ENCODE assay signal across 13 cellular contexts in the genomic region with DNA sequence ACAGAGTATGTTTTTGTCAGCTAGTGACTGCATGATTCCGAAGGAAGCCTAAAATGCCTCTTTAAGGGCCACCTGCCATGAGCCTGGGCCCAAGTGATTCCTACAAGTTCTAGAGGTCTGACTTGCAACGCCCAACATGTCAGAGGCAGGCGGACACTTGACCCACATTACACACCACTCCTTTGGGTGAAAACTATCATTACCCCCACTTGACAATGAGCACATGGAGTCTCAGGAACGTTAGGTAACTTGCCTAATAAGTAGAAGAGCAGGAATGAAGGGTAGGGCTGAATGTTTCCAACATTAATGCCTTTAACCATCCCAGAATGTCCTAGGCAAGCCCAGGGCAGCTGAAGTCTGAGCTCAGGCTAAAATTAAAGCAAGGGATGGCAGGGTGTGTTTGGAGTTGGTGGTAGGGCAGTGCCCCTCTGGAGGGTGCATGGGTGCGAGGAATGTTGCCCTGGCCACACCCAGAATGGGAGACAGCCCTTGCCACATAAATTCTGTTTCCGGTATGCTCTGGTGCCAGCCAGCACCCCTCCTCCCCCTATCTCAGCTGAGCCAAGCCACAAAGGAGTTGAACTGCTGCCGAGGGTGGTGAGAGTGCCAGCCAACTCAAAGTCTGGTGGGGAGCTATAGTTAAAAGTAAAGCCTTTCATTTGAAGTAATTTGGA. TPM values are rescaled to one million over a fixed set of nuclear protein-coding genes. Genes with fewer than 3 reads are reported as not detected.
A peak's percentile ranks its signal among the peaks of the same experiment; 100 is the strongest.
DNase-seq lines count a peak whose midpoint lies in the region; ATAC-seq, FAIRE-seq and TF ChIP-seq lines count a peak whose summit lies in the region.
"Had no signal": no experiment of that assay in that cellular context is flagged by ENCODE, and none has a peak within 500 bp of the region (broad histone marks: within the 10 kb centered on the region; RNA-seq: fewer than 3 reads in every experiment).

No MANE protein-coding gene starts in this region.

- H3K27ac ChIP-seq in keratinocyte (ENCODE audit: control insufficient read depth, insufficient read depth, low read length) (no peak overlapping the region), upper lobe of right lung (peak overlapping the region; percentile 86), uterus (no peak overlapping the region)

- peak overlapping the region; percentile 53 for H2AFZ ChIP-seq in keratinocyte (ENCODE audit: control insufficient read depth, low read length)

- no peak overlapping the region for H3K27ac Mint-ChIP-seq in activated naive CD4-positive, alpha-beta T cell treated with anti-CD3 and anti-CD28 coated beads for 36 hours
- no peak overlapping the region for H3K27ac Mint-ChIP-seq in activated naive CD4-positive, alpha-beta T cell treated with anti-CD3 and anti-CD28 coated beads, Interleukin-2, amount 10 ng/mL, durations not matched to agents 7 days and 5 days
- peak overlapping the region; percentile 20 for H3K27ac Mint-ChIP-seq in T-helper 2 cell treated with Interferon-gamma antibody and Interleukin-4, amounts not matched to agents 5 μg/mL and 100 μg/mL, for 36 hours

- peak overlapping the region; percentile 55 for H3K4me2 ChIP-seq in keratinocyte (ENCODE audit: control insufficient read depth, extremely low read depth, insufficient read depth, low read depth, low read length)
- H3K4me2 ChIP-seq: smooth muscle cell had no signal

- no peak overlapping the region for H3K9ac ChIP-seq in keratinocyte (ENCODE audit: control insufficient read depth, extremely low read depth, insufficient read depth, low read length)

- H3K9me1 ChIP-seq in keratinocyte (ENCODE audit: control insufficient read depth, extremely low read depth, insufficient read depth, low read length) = no peaks in the 10 kb centered on the region

- no peak for TF ChIP-seq CTCF in keratinocyte (optimal IDR thresholded peaks at IDR 0.05 in 1 of 3, IDR thresholded peaks at IDR 0.05 in 1 of 3, conservative IDR thresholded peaks at IDR 0.05 in 1 of 3; ENCODE audit: extremely low read depth in 1 of 3, insufficient read depth in 2 of 3, low read length in 3 of 3)
- no peak for TF ChIP-seq CTCF in upper lobe of right lung (IDR thresholded peaks at IDR 0.05)
- no peak for TF ChIP-seq CTCF in uterus (IDR thresholded peaks at IDR 0.05)

- H3K36me3 ChIP-seq in keratinocyte (ENCODE audit: control insufficient read depth in 2 of 2, extremely low read depth in 1 of 2, insufficient read depth in 2 of 2, low read length in 2 of 2) (no peaks in the 10 kb centered on the region), upper lobe of right lung (no peaks in the 10 kb centered on the region), uterus (no peaks in the 10 kb centered on the region)

- H3K4me3 ChIP-seq in keratinocyte (ENCODE audit: control insufficient read depth in 2 of 3, extremely low read depth in 1 of 3, insufficient read depth in 2 of 3, low read depth in 1 of 3, low read length in 3 of 3) (no peak overlapping the region), upper lobe of right lung (no peak overlapping the region), uterus (no peak overlapping the region)
- H3K4me3 ChIP-seq: smooth muscle cell had no signal

- no peaks in the 10 kb centered on the region for H3K9me3 ChIP-seq in keratinocyte (ENCODE audit: control insufficient read depth, low read depth, low read length)
- H3K9me3 ChIP-seq in upper lobe of right lung = no peaks in the 10 kb centered on the region
- no peaks in the 10 kb centered on the region for H3K9me3 ChIP-seq in uterus

- no peak for TF ChIP-seq POLR2A in uterus (IDR thresholded peaks at IDR 0.05)

- intact Hi-C loops in activated naive CD4-positive, alpha-beta T cell treated with anti-CD3 and anti-CD28 coated beads for 36 hours (cut with micrococcal nuclease) = loop anchor here (10.0 kb wide), 1 partner anchor 666 kb away; no protein-coding TSS in a partner anchor
- intact Hi-C loops in upper lobe of right lung (cut with DNase I) = no loop called here
- intact Hi-C loops in uterus (cut with DNase I; ENCODE audit: low total_unique reads) = no loop called here

- peaks cover 43% of the 10 kb centered on the region for H3K4me1 Mint-ChIP-seq in activated naive CD4-positive, alpha-beta T cell treated with anti-CD3 and anti-CD28 coated beads for 36 hours (ENCODE audit: low read depth)
- H3K4me1 Mint-ChIP-seq in activated naive CD4-positive, alpha-beta T cell treated with anti-CD3 and anti-CD28 coated beads, Interleukin-2, amount 10 ng/mL, durations not matched to agents 7 days and 5 days = peaks cover 48% of the 10 kb centered on the region
- peaks cover 46% of the 10 kb centered on the region for H3K4me1 Mint-ChIP-seq in T-helper 2 cell treated with Interferon-gamma antibody and Interleukin-4, amounts not matched to agents 5 μg/mL and 100 μg/mL, for 36 hours (ENCODE audit: low read depth)

- no peaks in the 10 kb centered on the region for H4K20me1 ChIP-seq in keratinocyte (ENCODE audit: control insufficient read depth, extremely low read depth, insufficient read depth, low read length)

- no peaks in the 10 kb centered on the region for H3K79me2 ChIP-seq in keratinocyte (ENCODE audit: control insufficient read depth, insufficient read depth, low read length)

- no peaks in the 10 kb centered on the region for H3K9me3 Mint-ChIP-seq in activated naive CD4-positive, alpha-beta T cell treated with anti-CD3 and anti-CD28 coated beads for 36 hours
- H3K9me3 Mint-ChIP-seq in activated naive CD4-positive, alpha-beta T cell treated with anti-CD3 and anti-CD28 coated beads, Interleukin-2, amount 10 ng/mL, durations not matched to agents 7 days and 5 days = no peaks in the 10 kb centered on the region
- no peaks in the 10 kb centered on the region for H3K9me3 Mint-ChIP-seq in T-helper 2 cell treated with Interferon-gamma antibody and Interleukin-4, amounts not matched to agents 5 μg/mL and 100 μg/mL, for 36 hours

- DNase-seq in activated naive CD4-positive, alpha-beta T cell treated with anti-CD3 and anti-CD28 coated beads for 36 hours = peak; percentile 38
- no peak for DNase-seq in activated naive CD4-positive, alpha-beta T cell treated with anti-CD3 and anti-CD28 coated beads, Interleukin-2, amount 10 ng/mL, durations not matched to agents 7 days and 5 days
- DNase-seq in T-helper 2 cell treated with Interferon-gamma antibody and Interleukin-4, amounts not matched to agents 5 μg/mL and 100 μg/mL, for 36 hours (ENCODE audit: low spot score) = no peak
- no peak for DNase-seq in keratinocyte (ENCODE audit: low read depth, low spot score)
- peak; percentile 87 for DNase-seq in upper lobe of right lung
- DNase-seq in uterus = no peak
- DNase-seq: C1 segment of cervical spinal cord; GOT3; stimulated activated naive CD8-positive, alpha-beta T cell treated with anti-CD3 and anti-CD28 coated beads, Interleukin-15, Interleukin-2, amounts not matched to agents 100 U/mL and 50 U/mL, for 24 hours had no signal

- ATAC-seq in upper lobe of right lung (peak; percentile 88), HG02840 (IDR thresholded peaks at IDR 0.05; ENCODE audit: low FRiP score, unreplicated experiment) (no peak), GM19328 (IDR thresholded peaks at IDR 0.05; ENCODE audit: unreplicated experiment) (no peak)
- ATAC-seq: stimulated activated naive CD8-positive, alpha-beta T cell treated with anti-CD3 and anti-CD28 coated beads, Interleukin-15, Interleukin-2, amounts not matched to agents 100 U/mL and 50 U/mL, for 24 hours had no signal

- H3K27me3 ChIP-seq in keratinocyte (ENCODE audit: control insufficient read depth, extremely low read depth, insufficient read depth, low read length) (no peaks in the 10 kb centered on the region), upper lobe of right lung (no peaks in the 10 kb centered on the region), uterus (no peaks in the 10 kb centered on the region)

- no peak overlapping the region for H3K4me3 Mint-ChIP-seq in activated naive CD4-positive, alpha-beta T cell treated with anti-CD3 and anti-CD28 coated beads for 36 hours
- H3K4me3 Mint-ChIP-seq in activated naive CD4-positive, alpha-beta T cell treated with anti-CD3 and anti-CD28 coated beads, Interleukin-2, amount 10 ng/mL, durations not matched to agents 7 days and 5 days = no peak overlapping the region
- H3K4me3 Mint-ChIP-seq in T-helper 2 cell treated with Interferon-gamma antibody and Interleukin-4, amounts not matched to agents 5 μg/mL and 100 μg/mL, for 36 hours = no peak overlapping the region

- FAIRE-seq in keratinocyte (lab: Jason Lieb, UNC) = no peak

- no peaks in the 10 kb centered on the region for H3K27me3 Mint-ChIP-seq in activated naive CD4-positive, alpha-beta T cell treated with anti-CD3 and anti-CD28 coated beads for 36 hours (ENCODE audit: low read depth)
- H3K27me3 Mint-ChIP-seq in activated naive CD4-positive, alpha-beta T cell treated with anti-CD3 and anti-CD28 coated beads, Interleukin-2, amount 10 ng/mL, durations not matched to agents 7 days and 5 days = peaks cover 4% of the 10 kb centered on the region
- H3K27me3 Mint-ChIP-seq in T-helper 2 cell treated with Interferon-gamma antibody and Interleukin-4, amounts not matched to agents 5 μg/mL and 100 μg/mL, for 36 hours (ENCODE audit: low read depth) = no peaks in the 10 kb centered on the region

- peaks cover 22% of the 10 kb centered on the region for H3K4me1 ChIP-seq in keratinocyte (ENCODE audit: control insufficient read depth, extremely low read depth, insufficient read depth, low read length)
- H3K4me1 ChIP-seq in upper lobe of right lung = peaks cover 10% of the 10 kb centered on the region
- H3K4me1 ChIP-seq in uterus = no peaks in the 10 kb centered on the region

- dilution Hi-C loops in keratinocyte (cut with MboI; ENCODE audit: extremely low pct_ligation_motif_present, low sequenced_read_pairs) = no loop called here

- H3K36me3 Mint-ChIP-seq in activated naive CD4-positive, alpha-beta T cell treated with anti-CD3 and anti-CD28 coated beads for 36 hours (ENCODE audit: low read depth) = no peaks in the 10 kb centered on the region
- no peaks in the 10 kb centered on the region for H3K36me3 Mint-ChIP-seq in activated naive CD4-positive, alpha-beta T cell treated with anti-CD3 and anti-CD28 coated beads, Interleukin-2, amount 10 ng/mL, durations not matched to agents 7 days and 5 days
- H3K36me3 Mint-ChIP-seq in T-helper 2 cell treated with Interferon-gamma antibody and Interleukin-4, amounts not matched to agents 5 μg/mL and 100 μg/mL, for 36 hours (ENCODE audit: low read depth) = no peaks in the 10 kb centered on the region

- CTCF ChIA-PET in activated naive CD4-positive, alpha-beta T cell treated with anti-CD3 and anti-CD28 coated beads for 36 hours (lab: Charles Lee) = interaction anchor here (1.0 kb wide), 1 partner anchor 178 kb away, joined by 3 read pairs; no protein-coding TSS in a partner anchor
- CTCF ChIA-PET in activated naive CD4-positive, alpha-beta T cell treated with anti-CD3 and anti-CD28 coated beads, Interleukin-2, amount 10 ng/mL, durations not matched to agents 7 days and 5 days (lab: Charles Lee) = interaction anchor here (0.6 to 1.9 kb wide), 2 partner anchors 23 to 36 kb away, joined by 3 to 7 read pairs; no protein-coding TSS in a partner anchor

RNA-seq across cellular contexts. Expression of a gene that starts 2.5 kb away (rescaled TPM):
- not detected for total RNA-seq in activated naive CD4-positive, alpha-beta T cell treated with anti-CD3 and anti-CD28 coated beads for 36 hours
- polyA plus RNA-seq in keratinocyte = 0.29 to 1.4 TPM (median 0.46 TPM) in 3 replicates
- 1.9 TPM for polyA plus RNA-seq in keratinocyte (2011; ENCODE audit: low read depth)
- polyA plus RNA-seq in keratinocyte (2011; cell fraction: cytosol; rRNA removed) = 0.49 and 1.0 TPM in 2 replicates
- polyA plus RNA-seq in keratinocyte (2011; cell fraction: nucleus; rRNA removed) = 0.53 and 0.69 TPM in 2 replicates
- 0.16 and 1.2 TPM in 2 replicates for polyA plus RNA-seq in keratinocyte (2012; ENCODE audit: low replicate concordance)
- polyA minus RNA-seq in keratinocyte = 1.1 TPM in 1 of 3 replicates, not detected in the others
- polyA minus RNA-seq in keratinocyte (2011; cell fraction: cytosol; rRNA and poly(A)+ RNA removed) = not detected
- not detected in 2 replicates for polyA minus RNA-seq in keratinocyte (2011; cell fraction: nucleus; rRNA and poly(A)+ RNA removed)
- total RNA-seq in upper lobe of right lung (4.2 TPM), uterus (not detected)
- total RNA-seq: smooth muscle cell had no signal
- polyA plus RNA-seq: smooth muscle cell had no signal

RNA-seq across cellular contexts. Expression of a gene that starts 24.0 kb away (rescaled TPM):
- 10 to 100 TPM; 16.1 to 16.6 TPM for total RNA-seq in activated naive CD4-positive, alpha-beta T cell treated with anti-CD3 and anti-CD28 coated beads for 36 hours
- 1.3 to 2.0 TPM (median 1.9 TPM) in 3 replicates for polyA plus RNA-seq in keratinocyte
- not detected for polyA plus RNA-seq in keratinocyte (2011; ENCODE audit: low read depth)
- 1.0 and 1.3 TPM in 2 replicates for polyA plus RNA-seq in keratinocyte (2011; cell fraction: cytosol; rRNA removed)
- 0.31 and 0.37 TPM in 2 replicates for polyA plus RNA-seq in keratinocyte (2011; cell fraction: nucleus; rRNA removed)
- 0.41 and 1.9 TPM in 2 replicates for polyA plus RNA-seq in keratinocyte (2012; ENCODE audit: low replicate concordance)
- polyA minus RNA-seq in keratinocyte = 0.32 to 1.7 TPM (median 1.5 TPM) in 3 replicates
- polyA minus RNA-seq in keratinocyte (2011; cell fraction: cytosol; rRNA and poly(A)+ RNA removed) = not detected
- polyA minus RNA-seq in keratinocyte (2011; cell fraction: nucleus; rRNA and poly(A)+ RNA removed) = not detected in 2 replicates
- total RNA-seq in upper lobe of right lung (185 TPM), uterus (10 to 100 TPM in 3 of 4 donors, 1 to 10 TPM in 1; 3.6 to 30.3 (median 22.9) TPM)
- total RNA-seq: smooth muscle cell had no signal
- polyA plus RNA-seq: smooth muscle cell had no signal

RNA-seq across cellular contexts. Expression of a gene that starts 53.6 kb away (rescaled TPM):
- 1 to 10 TPM; 3.5 to 3.7 TPM for total RNA-seq in activated naive CD4-positive, alpha-beta T cell treated with anti-CD3 and anti-CD28 coated beads for 36 hours
- polyA plus RNA-seq in keratinocyte = 0.17 to 0.29 TPM (median 0.20 TPM) in 3 replicates
- polyA plus RNA-seq in keratinocyte (2011; ENCODE audit: low read depth) = 0.14 TPM
- polyA plus RNA-seq in keratinocyte (2011; cell fraction: cytosol; rRNA removed) = 0.19 and 0.60 TPM in 2 replicates
- 0.31 and 0.32 TPM in 2 replicates for polyA plus RNA-seq in keratinocyte (2011; cell fraction: nucleus; rRNA removed)
- 0.08 and 0.39 TPM in 2 replicates for polyA plus RNA-seq in keratinocyte (2012; ENCODE audit: low replicate concordance)
- polyA minus RNA-seq in keratinocyte = 0.30 TPM in 1 of 3 replicates, not detected in the others
- not detected for polyA minus RNA-seq in keratinocyte (2011; cell fraction: cytosol; rRNA and poly(A)+ RNA removed)
- not detected in 2 replicates for polyA minus RNA-seq in keratinocyte (2011; cell fraction: nucleus; rRNA and poly(A)+ RNA removed)
- total RNA-seq in upper lobe of right lung = 70.3 TPM
- total RNA-seq in uterus = 10 to 100 TPM; 10.0 to 32.3 (median 14.0) TPM

RNA-seq across cellular contexts. Expression of a gene that starts 54.8 kb away (rescaled TPM):
- total RNA-seq in activated naive CD4-positive, alpha-beta T cell treated with anti-CD3 and anti-CD28 coated beads for 36 hours = not detected
- not detected in 3 replicates for polyA plus RNA-seq in keratinocyte
- not detected for polyA plus RNA-seq in keratinocyte (2011; ENCODE audit: low read depth)
- polyA plus RNA-seq in keratinocyte (2011; cell fraction: cytosol; rRNA removed) = not detected in 2 replicates
- polyA plus RNA-seq in keratinocyte (2011; cell fraction: nucleus; rRNA removed) = not detected in 2 replicates
- not detected in 2 replicates for polyA plus RNA-seq in keratinocyte (2012; ENCODE audit: low replicate concordance)
- not detected in 3 replicates for polyA minus RNA-seq in keratinocyte
- polyA minus RNA-seq in keratinocyte (2011; cell fraction: cytosol; rRNA and poly(A)+ RNA removed) = not detected
- not detected in 2 replicates for polyA minus RNA-seq in keratinocyte (2011; cell fraction: nucleus; rRNA and poly(A)+ RNA removed)
- total RNA-seq in upper lobe of right lung = 0.49 TPM
- not detected for total RNA-seq in uterus
- total RNA-seq: epithelial cell of proximal tubule, smooth muscle cell had no signal
- polyA plus RNA-seq: smooth muscle cell had no signal

Comparison
In these comparisons a context has a peak if more than half of its experiments do, and no peak if none do; other contexts are left out.
1. DNase-seq: peak in activated naive CD4-positive, alpha-beta T cell treated with anti-CD3 and anti-CD28 coated beads for 36 hours (single experiment) and upper lobe of right lung (single experiment); none in activated naive CD4-positive, alpha-beta T cell treated with anti-CD3 and anti-CD28 coated beads, Interleukin-2, amount 10 ng/mL, durations not matched to agents 7 days and 5 days (single experiment), T-helper 2 cell treated with Interferon-gamma antibody and Interleukin-4, amounts not matched to agents 5 μg/mL and 100 μg/mL, for 36 hours (single experiment), keratinocyte (single experiment) and uterus (0 of 2).